ENCODE assay signal across 8 cellular contexts in the genomic region with DNA sequence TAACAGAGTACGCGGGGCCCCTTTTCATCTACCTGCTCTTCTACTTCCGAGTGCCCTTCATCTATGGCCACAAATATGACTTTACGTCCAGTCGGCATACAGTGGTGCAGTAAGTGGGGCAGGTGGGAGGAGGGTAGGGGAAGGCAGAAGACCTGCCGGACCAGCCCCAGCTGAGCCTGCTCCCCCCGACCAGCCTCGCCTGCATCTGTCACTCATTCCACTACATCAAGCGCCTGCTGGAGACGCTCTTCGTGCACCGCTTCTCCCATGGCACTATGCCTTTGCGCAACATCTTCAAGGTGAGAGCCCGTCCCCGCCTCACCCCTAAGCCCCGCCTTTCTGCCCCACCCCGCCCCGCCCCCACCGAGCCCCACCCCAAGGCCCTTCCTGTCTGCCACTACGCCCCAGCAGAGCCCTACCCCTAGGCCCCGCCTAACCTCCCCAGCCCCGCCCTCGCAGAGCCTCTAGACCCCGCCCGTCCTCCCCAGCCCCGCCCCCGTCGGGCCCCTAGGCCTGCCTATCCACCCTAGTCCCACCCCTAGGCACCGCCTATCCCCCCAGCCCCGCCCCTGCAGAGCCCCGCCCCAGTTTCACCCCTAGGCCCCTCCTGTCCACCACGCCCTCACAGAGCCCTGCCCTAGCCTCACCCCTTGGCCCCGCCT. TPM values are rescaled to one million over a fixed set of nuclear protein-coding genes. Genes with fewer than 3 reads are reported as not detected.
DNase-seq lines count a peak whose midpoint lies in the region; ATAC-seq, FAIRE-seq and TF ChIP-seq lines count a peak whose summit lies in the region.

No MANE protein-coding gene starts in this region.

- H3K4me1 ChIP-seq in PC-9 (replicated peaks; ENCODE audit: insufficient read depth), result no peaks in the 10 kb centered on the region

- POLR2A ChIA-PET in PC-9 (lab: Charles Lee; ENCODE audit: unreplicated experiment), result no interaction called here

- H3K27ac ChIP-seq in PC-9, result no peak overlapping the region

- peaks cover 26% of the 10 kb centered on the region; the same call in 1 of the 2 replicates for H3F3A ChIP-seq in PC-9 (ENCODE audit: insufficient read depth, low read depth)

- H3K27me3 ChIP-seq in GM06990 (replicated peaks; ENCODE audit: control insufficient read depth, insufficient read depth, low read length), result no peaks in the 10 kb centered on the region
- H3K27me3 ChIP-seq in PC-9 (ENCODE audit: insufficient read depth, low read depth), result no peaks in the 10 kb centered on the region
- no peaks in the 10 kb centered on the region for H3K27me3 ChIP-seq in bronchial epithelial cell (ENCODE audit: control insufficient read depth, insufficient read depth, low read length)

- H3K79me2 ChIP-seq in PC-9 (ENCODE audit: low read depth), result peaks cover 38% of the 10 kb centered on the region

- FAIRE-seq in bronchial epithelial cell (lab: Jason Lieb, UNC), result no peak

- peaks cover 9% of the 10 kb centered on the region for H3K36me3 ChIP-seq in GM06990 (ENCODE audit: control insufficient read depth, insufficient read depth, low read length)
- peaks cover 14% of the 10 kb centered on the region; the same call in 1 of the 2 replicates for H3K36me3 ChIP-seq in PC-9 (ENCODE audit: low read depth)
- H3K36me3 ChIP-seq in bronchial epithelial cell (ENCODE audit: control insufficient read depth, insufficient read depth, low read length), result peaks cover 9% of the 10 kb centered on the region

- H3K4me2 ChIP-seq in PC-9, result no peak overlapping the region

- H3K4me3 ChIP-seq in GM06990 (replicated peaks; ENCODE audit: low read depth, low read length) (no peak overlapping the region), PC-9 (no peak overlapping the region), bronchial epithelial cell (ENCODE audit: low read depth, low read length) (no peak overlapping the region)

- ATAC-seq in sciatic nerve (peak; percentile 5), HG03571 (IDR thresholded peaks at IDR 0.05; ENCODE audit: unreplicated experiment) (no peak), GM19035 (IDR thresholded peaks at IDR 0.05; ENCODE audit: unreplicated experiment) (no peak), HG03460 (IDR thresholded peaks at IDR 0.05; ENCODE audit: unreplicated experiment) (no peak)

- CTCF ChIA-PET in PC-9 (lab: Charles Lee), result no interaction called here

- no peaks in the 10 kb centered on the region for H3K9me3 ChIP-seq in PC-9 (ENCODE audit: insufficient read depth, low read depth)

- TF ChIP-seq CTCF in GM06990 (IDR thresholded peaks at IDR 0.05; ENCODE audit: insufficient read depth, low read length, poor library complexity, severe bottlenecking) (no peak), PC-9 (conservative IDR thresholded peaks at IDR 0.05) (no peak), bronchial epithelial cell (IDR thresholded peaks at IDR 0.05; ENCODE audit: insufficient read depth, low read length, severe bottlenecking) (no peak)

- DNase-seq in GM06990 (ENCODE audit: extremely low read depth, insufficient read length) (peak; percentile 76), PC-9 (peak; percentile 19 to 40), bronchial epithelial cell (ENCODE audit: low read depth) (peak; percentile 35), sciatic nerve (ENCODE audit: low spot score) (no peak), posterior vena cava (ENCODE audit: low spot score) (no peak)

- no peaks in the 10 kb centered on the region for H3K9me2 ChIP-seq in PC-9 (ENCODE audit: insufficient read depth)

- intact Hi-C loops in PC-9 (cut with micrococcal nuclease; ENCODE audit: unreplicated experiment) (no loop called here), sciatic nerve (cut with DNase I) (no loop called here), posterior vena cava (cut with DNase I) (no loop called here)

- H2AFZ ChIP-seq in PC-9, result no peak overlapping the region

- peaks cover 42% of the 10 kb centered on the region for H4K20me1 ChIP-seq in PC-9 (ENCODE audit: insufficient read depth)

- BruUV-seq in PC-9 (replicated peaks; lab: Mats Ljungman, UMichigan), result no TSS peak

RNA-seq across cellular contexts. Expression of a gene that starts 7.7 kb away (rescaled TPM):
- 192 and 248 TPM in 2 replicates for total RNA-seq in PC-9 (2021)
- 192 and 347 TPM in 2 replicates for total RNA-seq in bronchial epithelial cell
- 130 TPM for total RNA-seq in sciatic nerve
- 100 to 1,000 TPM; 157 to 177 TPM for total RNA-seq in posterior vena cava

RNA-seq across cellular contexts. Expression of a gene that starts 18.8 kb away (rescaled TPM):
- total RNA-seq in PC-9 (2021) (not detected in 2 replicates), bronchial epithelial cell (not detected in 2 replicates), sciatic nerve (0.76 TPM), posterior vena cava (under 1 TPM in 1 of 2 donors, not detected in 1; 0.42 TPM)

RNA-seq across cellular contexts. Expression of a gene that starts 34.7 kb away (rescaled TPM):
- 212 and 294 TPM in 2 replicates for total RNA-seq in PC-9 (2021)
- 20.0 and 46.3 TPM in 2 replicates for total RNA-seq in bronchial epithelial cell
- total RNA-seq in sciatic nerve, result 101 TPM
- 10 to 100 TPM; 36.8 to 56.6 TPM for total RNA-seq in posterior vena cava

RNA-seq across cellular contexts. Expression of a gene that starts 45.9 kb away (rescaled TPM):
- total RNA-seq in PC-9 (2021) (159 and 199 TPM in 2 replicates), bronchial epithelial cell (58.4 and 117 TPM in 2 replicates), sciatic nerve (86.0 TPM), posterior vena cava (10 to 100 TPM; 56.2 to 63.2 TPM)

Comparison
In these comparisons a context has a peak if more than half of its experiments do, and no peak if none do; other contexts are left out.
1. DNase-seq: peak in GM06990 (single experiment), PC-9 (2 of 2) and bronchial epithelial cell (single experiment); none in sciatic nerve (single experiment) and posterior vena cava (single experiment).